1 cellular context compared by ENCODE assay signal in genomic region chr5:62690421-62690820, GRCh38.
TF ChIP-seq lines count a peak whose summit lies in the region.

No MANE protein-coding gene starts in this region.

TF ChIP-seq in K562, 482 proteins besides CTCF, POLR2A, EP300 and RAD21 (continued from another document):
- no peak for TF ChIP-seq FOXP4 (CRISPR knock-in tag; IDR thresholded peaks at IDR 0.05; ENCODE audit: borderline replicate concordance)
- no peak for TF ChIP-seq BRF1 (IDR thresholded peaks at IDR 0.05; ENCODE audit: borderline replicate concordance, extremely low read depth, insufficient read length)
- TF ChIP-seq RBM17 (IDR thresholded peaks at IDR 0.05; ENCODE audit: borderline replicate concordance, low read depth, low read length) = no peak
- no peak for TF ChIP-seq TEAD2 (tag; IDR thresholded peaks at IDR 0.05)
- no peak for TF ChIP-seq THRAP3 (IDR thresholded peaks at IDR 0.05; ENCODE audit: borderline replicate concordance)
- no peak for TF ChIP-seq PHB (CRISPR knock-in tag; IDR thresholded peaks at IDR 0.05)
- TF ChIP-seq STAT6 (CRISPR knock-in tag; IDR thresholded peaks at IDR 0.05) = no peak
- no peak for TF ChIP-seq POLR2B (IDR thresholded peaks at IDR 0.05; ENCODE audit: low read depth, partially characterized antibody)
TF ChIP-seq in K562: peak in this region for 0.
